Comparison of ENCODE assay signal across 23 cellular contexts in the genomic region with DNA sequence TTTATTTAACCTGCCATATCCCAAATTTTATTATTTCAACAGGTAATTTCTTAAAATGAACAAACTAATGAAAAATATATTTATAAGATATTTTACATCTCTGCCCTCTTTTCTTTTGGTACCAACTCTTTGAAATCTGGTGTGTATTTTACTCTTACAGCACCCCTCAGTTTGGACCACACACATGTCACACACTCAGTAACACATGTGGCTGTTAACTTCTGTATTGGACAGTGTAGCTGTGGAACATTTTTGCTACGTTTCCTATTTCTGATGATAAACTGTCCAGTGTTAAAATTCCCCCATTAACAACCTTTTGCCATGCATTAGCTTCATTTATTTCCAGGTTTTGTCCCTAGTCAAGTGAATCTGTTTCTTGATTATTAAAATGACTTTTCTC.
"Had no signal": no experiment of that assay in that cellular context is flagged by ENCODE, and none has a peak within 500 bp of the region (broad histone marks: within the 10 kb centered on the region; RNA-seq: fewer than 3 reads in every experiment).

No MANE protein-coding gene starts in this region.

- H3K4me3 ChIP-seq: pancreas, psoas muscle, skin epidermis, suprapubic skin, testis, tibial artery, transverse colon, upper lobe of right lung, uterus had no signal

- H3K4me1 ChIP-seq: psoas muscle, suprapubic skin, testis, tibial artery, upper lobe of right lung, uterus had no signal

- FAIRE-seq: pancreas had no signal

- H3K9me3 ChIP-seq: neutrophil, pancreas, psoas muscle, suprapubic skin, testis, tibial artery, transverse colon, upper lobe of right lung, uterus had no signal

- H3K27ac ChIP-seq: neutrophil, pancreas, psoas muscle, skin epidermis, suprapubic skin, testis, tibial artery, transverse colon, upper lobe of right lung, uterus had no signal

- H3K27me3 ChIP-seq: neutrophil, pancreas, suprapubic skin, testis, tibial artery, transverse colon, upper lobe of right lung, uterus had no signal

- H3K36me3 ChIP-seq: neutrophil, pancreas, suprapubic skin, tibial artery, transverse colon, upper lobe of right lung, uterus had no signal

- DNase-seq: naive B cell; naive thymus-derived CD8-positive, alpha-beta T cell; nephron progenitor cell; nucleus accumbens; pancreas; psoas muscle; right cardiac atrium; stimulated activated CD4-positive, alpha-beta T cell treated with anti-CD3 and anti-CD28 coated beads, Interleukin-15, amount 100 ng/mL, for 24 hours; stimulated activated CD4-positive, alpha-beta T cell treated with anti-CD3 and anti-CD28 coated beads, Interleukin-4, amount 100 ng/mL, for 1 hour; stimulated activated CD4-positive, alpha-beta T cell treated with anti-CD3 and anti-CD28 coated beads, Interleukin-4, amount 100 ng/mL, for 4 hours; stimulated activated CD8-positive, alpha-beta memory T cell treated with anti-CD3 and anti-CD28 coated beads, Interleukin-4, amount 100 ng/mL, for 48 hours; stimulated activated naive CD4-positive, alpha-beta T cell; stimulated activated naive CD8-positive, alpha-beta T cell treated with anti-CD3 and anti-CD28 coated beads, Interleukin-15, amount 100 ng/mL, for 72 hours; stimulated activated naive CD8-positive, alpha-beta T cell treated with anti-CD3 and anti-CD28 coated beads, Interleukin-15, Interleukin-2, amounts not matched to agents 100 U/mL and 50 U/mL, for 24 hours; substantia nigra; testis; tibial artery; transverse colon; upper lobe of right lung; uterus had no signal
